In genomic region chr1:154837034-154837678, GRCh38 we compare ENCODE assay signal across 18 cellular contexts. TPM values are rescaled to one million over a fixed set of nuclear protein-coding genes. Genes with fewer than 3 reads are reported as not detected.
DNase-seq lines count a peak whose midpoint lies in the region; ATAC-seq and TF ChIP-seq lines count a peak whose summit lies in the region.
"Had no signal": no experiment of that assay in that cellular context is flagged by ENCODE, and none has a peak within 500 bp of the region (broad histone marks: within the 10 kb centered on the region; RNA-seq: fewer than 3 reads in every experiment).

No MANE protein-coding gene starts in this region.

- no peak overlapping the region for H3K4me3 Mint-ChIP-seq in progenitor cell of endocrine pancreas (ENCODE audit: low read depth)
- H3K4me3 Mint-ChIP-seq: immature natural killer cell; memory B cell; T-helper 2 cell treated with Interferon-gamma antibody and Interleukin-4, amounts not matched to agents 5 μg/mL and 100 μg/mL, for 36 hours had no signal

- intact Hi-C loops in heart left ventricle (cut with DNase I): no loop called here
- intact Hi-C loops in gastrocnemius medialis (cut with DNase I; ENCODE audit: low total_unique reads): loop anchor here (1.0 kb wide), 1 partner anchor 28 kb away; no protein-coding TSS in a partner anchor
- intact Hi-C loops in prostate gland (cut with DNase I): no loop called here

- WGBS in heart left ventricle, 4 donors: 79 to 87% (median 83%) methylated on average over 13 of the region's 13 CpGs
- 66% methylated on average over 13 of the region's 13 CpGs for WGBS in prostate gland

- H3K9me3 Mint-ChIP-seq in progenitor cell of endocrine pancreas (ENCODE audit: low read depth): no peaks in the 10 kb centered on the region
- H3K9me3 Mint-ChIP-seq: immature natural killer cell; memory B cell; T-helper 2 cell treated with Interferon-gamma antibody and Interleukin-4, amounts not matched to agents 5 μg/mL and 100 μg/mL, for 36 hours had no signal

- H3K4me3 ChIP-seq in heart left ventricle (no peak overlapping the region), gastrocnemius medialis (no peak overlapping the region), prostate gland (no peak overlapping the region)
- H3K4me3 ChIP-seq: HAP-1, MG63 had no signal

- H3K27ac Mint-ChIP-seq in progenitor cell of endocrine pancreas: no peak overlapping the region
- H3K27ac Mint-ChIP-seq: immature natural killer cell; memory B cell; T-helper 2 cell treated with Interferon-gamma antibody and Interleukin-4, amounts not matched to agents 5 μg/mL and 100 μg/mL, for 36 hours had no signal

- H3K4me1 ChIP-seq in heart left ventricle (peaks cover 0 to 64% (median 34%) of the 10 kb centered on the region in 12 donors), gastrocnemius medialis (peaks cover 51 to 60% of the 10 kb centered on the region in 2 donors), prostate gland (replicated peaks) (no peaks in the 10 kb centered on the region)
- H3K4me1 ChIP-seq: HAP-1 had no signal

- H3K36me3 ChIP-seq in heart left ventricle (no peaks in the 10 kb centered on the region), gastrocnemius medialis (no peaks in the 10 kb centered on the region), prostate gland (no peaks in the 10 kb centered on the region)
- H3K36me3 ChIP-seq: HAP-1, MG63 had no signal

- peaks cover 14% of the 10 kb centered on the region for H3K27me3 Mint-ChIP-seq in progenitor cell of endocrine pancreas

- TF ChIP-seq POLR2A in heart left ventricle (IDR thresholded peaks at IDR 0.05): no peak
- TF ChIP-seq POLR2A in gastrocnemius medialis (IDR thresholded peaks at IDR 0.05): no peak
- no peak for TF ChIP-seq POLR2A in prostate gland (IDR thresholded peaks at IDR 0.05)

- H3K9me3 ChIP-seq in heart left ventricle (no peaks in the 10 kb centered on the region), gastrocnemius medialis (no peaks in the 10 kb centered on the region), prostate gland (no peaks in the 10 kb centered on the region)
- H3K9me3 ChIP-seq: HAP-1, MG63 had no signal

- H3K27ac ChIP-seq in heart left ventricle: peak overlapping the region in 3 of 12 donors; percentile 11 to 34 (median 14)
- peak overlapping the region; percentile 42 to 68 (median 64) for H3K27ac ChIP-seq in gastrocnemius medialis
- no peak overlapping the region for H3K27ac ChIP-seq in prostate gland
- H3K27ac ChIP-seq in substantia nigra (ENCODE audit: low read depth, low read length, poor library complexity, severe bottlenecking): no peak overlapping the region

- DNase-seq in NCI-H69 (lab: John Stamatoyannopoulos, UW): peak; percentile 78
- DNase-seq in heart left ventricle: peak in 3 of 5 donors; percentile 56 to 78 (median 67)
- DNase-seq in gastrocnemius medialis: peak in 1 of 2 donors; percentile 41
- DNase-seq in progenitor cell of endocrine pancreas (ENCODE audit: low spot score, unreplicated experiment): no peak
- DNase-seq in prostate gland (ENCODE audit: low spot score): no peak
- DNase-seq in substantia nigra (lab: John Stamatoyannopoulos, UW): no peak
- DNase-seq: activated gamma-delta T cell treated with Interleukin-2 at 50 U/mL for 16 hours; foreskin melanocyte; immature natural killer cell; MG63; NCI-H2029 treated with DMSO at 0.1 percent for 48 hours; stimulated activated CD4-positive, alpha-beta T cell treated with anti-CD3 and anti-CD28 coated beads, Interleukin-4, amount 100 ng/mL, for 24 hours; stimulated activated CD8-positive, alpha-beta memory T cell treated with anti-CD3 and anti-CD28 coated beads, Interleukin-4, amount 100 ng/mL, for 48 hours had no signal

- H3K36me3 Mint-ChIP-seq in progenitor cell of endocrine pancreas (ENCODE audit: insufficient read depth): no peaks in the 10 kb centered on the region
- H3K36me3 Mint-ChIP-seq: immature natural killer cell, memory B cell had no signal

- in situ Hi-C loops in gastrocnemius medialis (cut with MboI; ENCODE audit: low sequenced_read_pairs in 4 of 4): no loop called here

- ATAC-seq in HG02870 (IDR thresholded peaks at IDR 0.05; ENCODE audit: unreplicated experiment) (peak; percentile 11), heart left ventricle (peak; percentile 45 to 72 (median 62)), gastrocnemius medialis (peak; percentile 6 to 31)
- ATAC-seq: sciatic nerve had no signal

- no peak for TF ChIP-seq CTCF in heart left ventricle (IDR thresholded peaks at IDR 0.05)
- TF ChIP-seq CTCF in gastrocnemius medialis (IDR thresholded peaks at IDR 0.05 in 4 of 5, conservative IDR thresholded peaks at IDR 0.05 in 1 of 5): no peak
- no peak for TF ChIP-seq CTCF in progenitor cell of endocrine pancreas (IDR thresholded peaks at IDR 0.05; ENCODE audit: unreplicated experiment)
- TF ChIP-seq CTCF in prostate gland (IDR thresholded peaks at IDR 0.05): no peak

- H3K27me3 ChIP-seq in heart left ventricle (no peaks in the 10 kb centered on the region), gastrocnemius medialis (no peaks in the 10 kb centered on the region), prostate gland (replicated peaks; ENCODE audit: insufficient read depth) (no peaks in the 10 kb centered on the region)
- H3K27me3 ChIP-seq: MG63 had no signal

- peaks cover 14% of the 10 kb centered on the region for H3K4me1 Mint-ChIP-seq in progenitor cell of endocrine pancreas (ENCODE audit: low read depth)
- H3K4me1 Mint-ChIP-seq: immature natural killer cell had no signal

RNA-seq across cellular contexts. Expression of gene KCNN3, which starts 32.9 kb away (rescaled TPM):
- total RNA-seq in heart left ventricle (1 to 10 TPM; 1.0 to 4.6 (median 3.0) TPM), gastrocnemius medialis (10 to 100 TPM in 3 of 4 donors, 1 to 10 TPM in 1; 5.0 to 30.0 (median 20.8) TPM), progenitor cell of endocrine pancreas (0.36 and 0.86 TPM in 2 replicates), prostate gland (1 to 10 TPM; 1.2 to 3.0 TPM)
- polyA plus RNA-seq in heart left ventricle: under 1 TPM; 0.42 to 0.88 TPM
- polyA plus RNA-seq: immature natural killer cell had no signal

Comparison
In these comparisons a context has a peak if more than half of its experiments do, and no peak if none do; other contexts are left out.
1. ATAC-seq: peak in every context shown above with its lines; median percentile 62 in heart left ventricle; 18 in gastrocnemius medialis; 11 in HG02870.
2. DNase-seq: peak in NCI-H69 (single experiment) and heart left ventricle (3 of 5); none in progenitor cell of endocrine pancreas (single experiment), prostate gland (single experiment) and substantia nigra (0 of 49).
3. H3K27ac ChIP-seq: peak in gastrocnemius medialis (4 of 4); none in prostate gland (0 of 2) and substantia nigra (single experiment).